Comparison of ENCODE assay signal across 1 cellular context in genomic region chr4:126850286-126850685, GRCh38.
TF ChIP-seq lines count a peak whose summit lies in the region.

No MANE protein-coding gene starts in this region.

TF ChIP-seq in K562, 482 proteins besides CTCF, POLR2A, EP300 and RAD21 (continued from another document):
- TF ChIP-seq BCOR (IDR thresholded peaks at IDR 0.05) (0 out of 2 replicates have a peak, but pooled peaks have one; percentile 23), CBX5 (IDR thresholded peaks at IDR 0.05; ENCODE audit: borderline replicate concordance, low read depth) (no peak; the same call in 1 of the 2 replicates), SP1 (CRISPR knock-in tag; IDR thresholded peaks at IDR 0.05) (no peak), ZFPM2 (CRISPR knock-in tag; IDR thresholded peaks at IDR 0.05) (no peak), HMG20A (CRISPR knock-in tag; conservative IDR thresholded peaks at IDR 0.05) (no peak), RCOR1 (IDR thresholded peaks at IDR 0.05; ENCODE audit: borderline replicate concordance in 1 of 2, low read depth in 2 of 2, low read length in 2 of 2) (peak; percentile 82 to 97; a peak in 3 of 4 replicates), SIN3B (IDR thresholded peaks at IDR 0.05; ENCODE audit: low read depth) (no peak), ILF3 (IDR thresholded peaks at IDR 0.05; ENCODE audit: borderline replicate concordance) (no peak), GTF2F1 (IDR thresholded peaks at IDR 0.05; ENCODE audit: low read depth, low read length) (no peak), NONO (IDR thresholded peaks at IDR 0.05; ENCODE audit: low read depth in 2 of 2, low read length in 1 of 2) (no peak), GABPA (tag; conservative IDR thresholded peaks at IDR 0.05; ENCODE audit: low read depth) (peak; percentile 42), CBFB (CRISPR knock-in tag; IDR thresholded peaks at IDR 0.05) (peak; percentile 55; the same call in 1 of the 2 replicates), DACH1 (IDR thresholded peaks at IDR 0.05; ENCODE audit: partially characterized antibody) (peak; percentile 59), DPF2 (IDR thresholded peaks at IDR 0.05) (peak; percentile 99), TCF3 (CRISPR knock-in tag; IDR thresholded peaks at IDR 0.05) (peak; percentile 74), JUN (IDR thresholded peaks at IDR 0.05; ENCODE audit: borderline replicate concordance, low read depth, low read length) (peak; percentile 99), JUN (CRISPR knock-in tag; IDR thresholded peaks at IDR 0.05; ENCODE audit: borderline replicate concordance) (no peak), MEF2D (tag; conservative IDR thresholded peaks at IDR 0.05; ENCODE audit: low read depth) (peak; percentile 62), TSC22D4 (tag; IDR thresholded peaks at IDR 0.05) (no peak), LEF1 (IDR thresholded peaks at IDR 0.05) (peak; percentile 95), ZMIZ1 (IDR thresholded peaks at IDR 0.05; ENCODE audit: low read depth in 2 of 2, low read length in 2 of 2) (peak in 1 of 2 experiments; percentile 70; a peak in 1 of 4 replicates), EP400 (IDR thresholded peaks at IDR 0.05) (peak; percentile 65), FOS (IDR thresholded peaks at IDR 0.05; ENCODE audit: extremely low read depth, insufficient read length) (peak; percentile 85), HDAC2 (IDR thresholded peaks at IDR 0.05) (peak; percentile 96), AFF1 (IDR thresholded peaks at IDR 0.05; ENCODE audit: low read depth in 1 of 2, partially characterized antibody in 2 of 2) (peak; percentile 25 to 90), MTA3 (IDR thresholded peaks at IDR 0.05; ENCODE audit: borderline replicate concordance) (peak; percentile 81), FOSL1 (tag; conservative IDR thresholded peaks at IDR 0.05) (peak; percentile 100), ZBTB5 (IDR thresholded peaks at IDR 0.05) (no peak), TRIM24 (IDR thresholded peaks at IDR 0.05) (peak; percentile 95 to 97), CHD4 (IDR thresholded peaks at IDR 0.05; ENCODE audit: insufficient read depth, insufficient replicate concordance, low read depth, low read length, poor library complexity, severe bottlenecking) (peak; percentile 33), RFX1 (IDR thresholded peaks at IDR 0.05) (peak; percentile 53), TARDBP (IDR thresholded peaks at IDR 0.05) (0 out of 2 replicates have a peak, but pooled peaks have one; percentile 39), DNMT1 (IDR thresholded peaks at IDR 0.05) (no peak), SMAD4 (CRISPR knock-in tag; conservative IDR thresholded peaks at IDR 0.05) (peak; percentile 50), JUNB (CRISPR knock-in tag; conservative IDR thresholded peaks at IDR 0.05) (peak; percentile 97), ZNF395 (CRISPR knock-in tag; IDR thresholded peaks at IDR 0.05) (no peak; the same call in 1 of the 2 replicates), HMG20B (CRISPR knock-in tag; IDR thresholded peaks at IDR 0.05) (no peak), HDAC1 (IDR thresholded peaks at IDR 0.05) (peak in 1 of 2 experiments; percentile 97; a peak in 2 of 4 replicates), ZNF384 (IDR thresholded peaks at IDR 0.05; ENCODE audit: low read depth, low read length) (no peak)
- TF ChIP-seq, protein P1, sequence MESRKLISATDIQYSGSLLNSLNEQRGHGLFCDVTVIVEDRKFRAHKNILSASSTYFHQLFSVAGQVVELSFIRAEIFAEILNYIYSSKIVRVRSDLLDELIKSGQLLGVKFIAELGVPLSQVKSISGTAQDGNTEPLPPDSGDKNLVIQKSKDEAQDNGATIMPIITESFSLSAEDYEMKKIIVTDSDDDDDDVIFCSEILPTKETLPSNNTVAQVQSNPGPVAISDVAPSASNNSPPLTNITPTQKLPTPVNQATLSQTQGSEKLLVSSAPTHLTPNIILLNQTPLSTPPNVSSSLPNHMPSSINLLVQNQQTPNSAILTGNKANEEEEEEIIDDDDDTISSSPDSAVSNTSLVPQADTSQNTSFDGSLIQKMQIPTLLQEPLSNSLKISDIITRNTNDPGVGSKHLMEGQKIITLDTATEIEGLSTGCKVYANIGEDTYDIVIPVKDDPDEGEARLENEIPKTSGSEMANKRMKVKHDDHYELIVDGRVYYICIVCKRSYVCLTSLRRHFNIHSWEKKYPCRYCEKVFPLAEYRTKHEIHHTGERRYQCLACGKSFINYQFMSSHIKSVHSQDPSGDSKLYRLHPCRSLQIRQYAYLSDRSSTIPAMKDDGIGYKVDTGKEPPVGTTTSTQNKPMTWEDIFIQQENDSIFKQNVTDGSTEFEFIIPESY (CRISPR knock-in tag; IDR thresholded peaks at IDR 0.05) = no peak
- TF ChIP-seq, protein P2, sequence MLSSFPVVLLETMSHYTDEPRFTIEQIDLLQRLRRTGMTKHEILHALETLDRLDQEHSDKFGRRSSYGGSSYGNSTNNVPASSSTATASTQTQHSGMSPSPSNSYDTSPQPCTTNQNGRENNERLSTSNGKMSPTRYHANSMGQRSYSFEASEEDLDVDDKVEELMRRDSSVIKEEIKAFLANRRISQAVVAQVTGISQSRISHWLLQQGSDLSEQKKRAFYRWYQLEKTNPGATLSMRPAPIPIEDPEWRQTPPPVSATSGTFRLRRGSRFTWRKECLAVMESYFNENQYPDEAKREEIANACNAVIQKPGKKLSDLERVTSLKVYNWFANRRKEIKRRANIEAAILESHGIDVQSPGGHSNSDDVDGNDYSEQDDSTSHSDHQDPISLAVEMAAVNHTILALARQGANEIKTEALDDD (IDR thresholded peaks at IDR 0.05) = peak; percentile 79
- TF ChIP-seq, protein P3, sequence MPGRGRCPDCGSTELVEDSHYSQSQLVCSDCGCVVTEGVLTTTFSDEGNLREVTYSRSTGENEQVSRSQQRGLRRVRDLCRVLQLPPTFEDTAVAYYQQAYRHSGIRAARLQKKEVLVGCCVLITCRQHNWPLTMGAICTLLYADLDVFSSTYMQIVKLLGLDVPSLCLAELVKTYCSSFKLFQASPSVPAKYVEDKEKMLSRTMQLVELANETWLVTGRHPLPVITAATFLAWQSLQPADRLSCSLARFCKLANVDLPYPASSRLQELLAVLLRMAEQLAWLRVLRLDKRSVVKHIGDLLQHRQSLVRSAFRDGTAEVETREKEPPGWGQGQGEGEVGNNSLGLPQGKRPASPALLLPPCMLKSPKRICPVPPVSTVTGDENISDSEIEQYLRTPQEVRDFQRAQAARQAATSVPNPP (IDR thresholded peaks at IDR 0.05; ENCODE audit: borderline replicate concordance, insufficient read depth, insufficient read length) = no peak
- TF ChIP-seq, protein P4, sequence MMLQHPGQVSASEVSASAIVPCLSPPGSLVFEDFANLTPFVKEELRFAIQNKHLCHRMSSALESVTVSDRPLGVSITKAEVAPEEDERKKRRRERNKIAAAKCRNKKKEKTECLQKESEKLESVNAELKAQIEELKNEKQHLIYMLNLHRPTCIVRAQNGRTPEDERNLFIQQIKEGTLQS (IDR thresholded peaks at IDR 0.05) = peak; percentile 99
- TF ChIP-seq, protein P4 (CRISPR knock-in tag; conservative IDR thresholded peaks at IDR 0.05) = peak; percentile 96
TF ChIP-seq in K562: peak in this region for 118.
